ENCODE assay signal across 34 cellular contexts in genomic region chr1:101960164-101960563, GRCh38. TPM values are rescaled to one million over a fixed set of nuclear protein-coding genes. Genes with fewer than 3 reads are reported as not detected.
"Had no signal": no experiment of that assay in that cellular context is flagged by ENCODE, and none has a peak within 500 bp of the region (broad histone marks: within the 10 kb centered on the region; RNA-seq: fewer than 3 reads in every experiment).

No MANE protein-coding gene starts in this region.

- H3K27me3 ChIP-seq: esophagus squamous epithelium, heart right ventricle, neutrophil, pancreas, right atrium auricular region, stomach, thyroid gland, vagina had no signal

- H3K36me3 ChIP-seq: esophagus squamous epithelium, heart right ventricle, left ventricle myocardium inferior, lower lobe of right lung, neutrophil, pancreas, right atrium auricular region, stomach, thyroid gland, vagina had no signal

- ATAC-seq: left colon; lower lobe of right lung; naive thymus-derived CD8-positive, alpha-beta T cell; pancreas; sciatic nerve; stimulated activated effector memory CD8-positive, alpha-beta T cell treated with anti-CD3 and anti-CD28 coated beads, Interleukin-12 subunit alpha, Interleukin-12 subunit beta, amount 100 ng/mL, for 72 hours had no signal

- H3K4me1 ChIP-seq: esophagus squamous epithelium, heart right ventricle, left ventricle myocardium inferior, lower lobe of right lung, pancreas, right atrium auricular region, stomach, thyroid gland, vagina had no signal

- H3K4me3 ChIP-seq: coronary artery, esophagus squamous epithelium, heart right ventricle, left ventricle myocardium inferior, lower lobe of right lung, pancreas, right atrium auricular region, smooth muscle cell, stomach, thyroid gland, vagina had no signal

- DNase-seq: dermis blood vessel endothelial cell; effector memory CD4-positive, alpha-beta T cell; erythroblast; esophagus squamous epithelium; foreskin melanocyte; glutamatergic neuron; heart right ventricle; hippocampal formation; left colon; left ventricle myocardium inferior; lower lobe of right lung; naive thymus-derived CD8-positive, alpha-beta T cell; pancreas; stimulated activated CD4-positive, alpha-beta T cell treated with anti-CD3 and anti-CD28 coated beads, Interleukin-12 subunit alpha, Interleukin-12 subunit beta, amount 100 ng/mL, for 4 hours; stimulated activated CD4-positive, alpha-beta T cell treated with anti-CD3 and anti-CD28 coated beads, Interleukin-1b, Interleukin-23, amount 100 ng/mL, for 48 hours; stimulated activated CD4-positive, alpha-beta T cell treated with anti-CD3 and anti-CD28 coated beads, Interleukin-4, amount 100 ng/mL, for 24 hours; stimulated activated naive CD4-positive, alpha-beta T cell treated with Interleukin-2 at 50 U/mL for 16 hours; stomach; thyroid gland; trophoblast cell had no signal

- H3K4me2 ChIP-seq: smooth muscle cell had no signal

- H3K27ac ChIP-seq: coronary artery, esophagus squamous epithelium, heart right ventricle, left ventricle myocardium inferior, lower lobe of right lung, neutrophil, pancreas, right atrium auricular region, stomach, thyroid gland, vagina had no signal

- H3K9me3 ChIP-seq: esophagus squamous epithelium, heart right ventricle, left ventricle myocardium inferior, lower lobe of right lung, neutrophil, pancreas, right atrium auricular region, stomach, thyroid gland, vagina had no signal

RNA-seq across cellular contexts. Expression of gene OLFM3, which starts 36.6 kb away (rescaled TPM):
- total RNA-seq: dermis blood vessel endothelial cell; esophagus squamous epithelium; left ventricle myocardium inferior; lower lobe of right lung; mesenteric fat pad; myocyte; naive thymus-derived CD8-positive, alpha-beta T cell; omental fat pad; posterior vena cava; pulmonary artery endothelial cell; right atrium auricular region; sciatic nerve; subcutaneous adipose tissue; ureter had no signal
- polyA plus RNA-seq: heart right ventricle; naive thymus-derived CD8-positive, alpha-beta T cell had no signal
